ENCODE assay signal across 6 cellular contexts in genomic region chr19:54188224-54188871, GRCh38.
DNase-seq lines count a peak whose midpoint lies in the region.

No MANE protein-coding gene starts in this region.

- no peaks in the 10 kb centered on the region for H3K9me3 ChIP-seq in HUES6 (ENCODE audit: control insufficient read depth, insufficient read depth, low read depth, low read length)
- H3K9me3 ChIP-seq in iPS-18a (ENCODE audit: control insufficient read depth, low read depth, low read length) = no peaks in the 10 kb centered on the region
- H3K9me3 ChIP-seq in stomach smooth muscle (ENCODE audit: control insufficient read depth in 2 of 2, low read length in 2 of 2) = no peaks in the 10 kb centered on the region

- peaks cover 5% of the 10 kb centered on the region for H3K4me1 ChIP-seq in HUES6 (ENCODE audit: control insufficient read depth, insufficient read depth, low read length)
- H3K4me1 ChIP-seq in iPS-18a (ENCODE audit: control insufficient read depth, low read depth, low read length) = peaks cover 10% of the 10 kb centered on the region
- H3K4me1 ChIP-seq in stomach smooth muscle (ENCODE audit: control insufficient read depth, insufficient read depth, low read length) = peaks cover 25% of the 10 kb centered on the region

- H3K27ac ChIP-seq in HUES6 (ENCODE audit: low read depth, low read length) (peak overlapping the region; percentile 90; the same call in 1 of the 2 replicates), iPS-18a (ENCODE audit: low read length) (no peak overlapping the region), stomach smooth muscle (ENCODE audit: low read length) (peak overlapping the region; percentile 97)

- DNase-seq in activated CD4-positive, alpha-beta T cell treated with anti-CD3 and anti-CD28 coated beads, Interleukin-2, amount 50 U/mL, for 4 hours = peak; percentile 62 to 69
- DNase-seq in NK-92 (lab: John Stamatoyannopoulos, UW; ENCODE audit: unreplicated experiment) (no peak), NCI-H128 (lab: John Stamatoyannopoulos, UW; ENCODE audit: unreplicated experiment) (no peak)

- H3K27me3 ChIP-seq in HUES6 (ENCODE audit: control insufficient read depth, insufficient read depth, low read length) = no peaks in the 10 kb centered on the region
- H3K27me3 ChIP-seq in iPS-18a (ENCODE audit: control insufficient read depth, insufficient read depth, low read length) = no peaks in the 10 kb centered on the region
- H3K27me3 ChIP-seq in stomach smooth muscle (ENCODE audit: control insufficient read depth in 1 of 2, insufficient read depth in 2 of 2, low read length in 2 of 2) = no peaks in the 10 kb centered on the region

- peak overlapping the region; percentile 89 for H3K4me3 ChIP-seq in HUES6 (ENCODE audit: low read depth, low read length)
- H3K4me3 ChIP-seq in iPS-18a (ENCODE audit: low read length) = peak overlapping the region; percentile 81
- peak overlapping the region; percentile 57 to 91 for H3K4me3 ChIP-seq in stomach smooth muscle (ENCODE audit: low read length in 2 of 2)

- peaks cover 30% of the 10 kb centered on the region for H3K36me3 ChIP-seq in HUES6 (ENCODE audit: control insufficient read depth, insufficient read depth, low read length)
- H3K36me3 ChIP-seq in iPS-18a (ENCODE audit: control insufficient read depth, low read depth, low read length) = peaks cover 10% of the 10 kb centered on the region
- peaks cover 5 to 10% of the 10 kb centered on the region in 2 donors for H3K36me3 ChIP-seq in stomach smooth muscle (ENCODE audit: control insufficient read depth in 2 of 2, insufficient read depth in 2 of 2, low read length in 2 of 2)

- peak overlapping the region; percentile 80 for H3K9ac ChIP-seq in HUES6 (ENCODE audit: low read length)
- peak overlapping the region; percentile 83 for H3K9ac ChIP-seq in iPS-18a (ENCODE audit: low read length)
- peak overlapping the region; percentile 76 to 94 for H3K9ac ChIP-seq in stomach smooth muscle (ENCODE audit: low read length in 2 of 2)

Comparison
In these comparisons a context has a peak if more than half of its experiments do, and no peak if none do; other contexts are left out.
1. DNase-seq: peak in activated CD4-positive, alpha-beta T cell treated with anti-CD3 and anti-CD28 coated beads, Interleukin-2, amount 50 U/mL, for 4 hours (2 of 2); none in NK-92 (single experiment) and NCI-H128 (single experiment).
2. Peak in every context shown above with its lines, with median percentiles within 50 percentile points of each other: H3K4me3 ChIP-seq and H3K9ac ChIP-seq.